Comparison of ENCODE assay signal across 1 cellular context in the genomic region with DNA sequence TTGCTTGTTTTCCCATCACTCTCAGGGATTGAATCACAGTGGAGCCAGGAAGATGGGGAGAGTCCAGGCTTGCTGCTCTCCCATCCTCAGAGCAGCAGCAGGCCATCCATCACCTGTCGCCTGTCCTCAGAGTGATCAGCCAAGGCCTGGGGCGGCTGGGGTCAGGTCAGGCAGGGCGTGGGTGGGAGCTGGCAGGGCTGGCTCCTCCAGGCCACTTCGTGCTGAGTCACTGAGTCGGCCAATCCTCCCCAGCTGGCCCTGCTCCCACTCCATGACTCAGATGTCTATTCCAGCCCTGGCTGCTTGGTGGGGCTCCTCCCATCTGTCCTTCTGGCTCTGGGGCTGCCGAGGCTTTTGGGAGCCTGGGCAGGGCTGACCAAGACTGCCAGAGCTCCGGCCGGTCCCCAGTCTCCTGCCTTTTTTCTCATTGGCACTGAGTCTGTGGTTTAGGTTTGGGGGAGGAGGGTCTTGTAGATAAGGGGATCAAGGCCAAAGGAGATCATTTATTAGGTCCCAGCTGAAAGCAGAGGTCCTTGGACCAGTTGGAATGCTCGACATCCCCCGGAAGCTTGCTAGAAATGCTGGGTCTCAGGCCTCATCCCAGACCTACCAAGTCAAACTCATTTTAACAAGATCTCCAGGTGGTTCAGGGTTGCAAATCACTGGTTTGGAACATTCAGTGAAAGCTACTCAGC.
TF ChIP-seq lines count a peak whose summit lies in the region.

No MANE protein-coding gene starts in this region.

TF ChIP-seq in K562, 482 proteins besides CTCF, POLR2A, EP300 and RAD21 (continued from another document and continues in another):
- TF ChIP-seq, protein P1, sequence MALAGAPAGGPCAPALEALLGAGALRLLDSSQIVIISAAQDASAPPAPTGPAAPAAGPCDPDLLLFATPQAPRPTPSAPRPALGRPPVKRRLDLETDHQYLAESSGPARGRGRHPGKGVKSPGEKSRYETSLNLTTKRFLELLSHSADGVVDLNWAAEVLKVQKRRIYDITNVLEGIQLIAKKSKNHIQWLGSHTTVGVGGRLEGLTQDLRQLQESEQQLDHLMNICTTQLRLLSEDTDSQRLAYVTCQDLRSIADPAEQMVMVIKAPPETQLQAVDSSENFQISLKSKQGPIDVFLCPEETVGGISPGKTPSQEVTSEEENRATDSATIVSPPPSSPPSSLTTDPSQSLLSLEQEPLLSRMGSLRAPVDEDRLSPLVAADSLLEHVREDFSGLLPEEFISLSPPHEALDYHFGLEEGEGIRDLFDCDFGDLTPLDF (CRISPR knock-in tag; IDR thresholded peaks at IDR 0.05): no peak
- TF ChIP-seq ZC3H4 (CRISPR knock-in tag; IDR thresholded peaks at IDR 0.05; ENCODE audit: borderline replicate concordance) (no peak), CREM (IDR thresholded peaks at IDR 0.05; ENCODE audit: low read depth) (peak; percentile 71), STAG1 (CRISPR knock-in tag; IDR thresholded peaks at IDR 0.05; ENCODE audit: borderline replicate concordance) (no peak), KDM2B (CRISPR knock-in tag; IDR thresholded peaks at IDR 0.05) (0 out of 2 replicates have a peak, but pooled peaks have one; percentile 49), ATF7 (IDR thresholded peaks at IDR 0.05) (peak; percentile 83), ETV1 (tag; conservative IDR thresholded peaks at IDR 0.05; ENCODE audit: low read depth) (peak; percentile 80), FOXM1 (IDR thresholded peaks at IDR 0.05; ENCODE audit: low read depth) (no peak; the same call in 1 of the 2 replicates), FOXM1 (CRISPR knock-in tag; IDR thresholded peaks at IDR 0.05; ENCODE audit: low read depth) (no peak), ZNF24 (IDR thresholded peaks at IDR 0.05) (peak; percentile 31; the same call in 1 of the 2 replicates), ARHGAP35 (IDR thresholded peaks at IDR 0.05; ENCODE audit: partially characterized antibody) (no peak), JUND (IDR thresholded peaks at IDR 0.05; ENCODE audit: borderline replicate concordance, low read depth, low read length) (peak; percentile 97), JUND (tag; IDR thresholded peaks at IDR 0.05; ENCODE audit: borderline replicate concordance, low read depth, low read length) (peak; percentile 93; the same call in 2 of the 3 replicates), EZH2 (IDR thresholded peaks at IDR 0.05; ENCODE audit: borderline replicate concordance, low read depth, low read length) (no peak), ZNF79 (CRISPR knock-in tag; IDR thresholded peaks at IDR 0.05; ENCODE audit: low read depth) (no peak; the same call in 1 of the 2 replicates), HSF4 (CRISPR knock-in tag; IDR thresholded peaks at IDR 0.05; ENCODE audit: borderline replicate concordance) (no peak), NCOA2 (IDR thresholded peaks at IDR 0.05; ENCODE audit: partially characterized antibody in 2 of 2) (no peak), POLR2AphosphoS2 (IDR thresholded peaks at IDR 0.05; ENCODE audit: low read length) (no peak), MEF2A (IDR thresholded peaks at IDR 0.05; ENCODE audit: control insufficient read depth, low read depth, low read length) (peak; percentile 75), ZNF696 (CRISPR knock-in tag; conservative IDR thresholded peaks at IDR 0.05) (no peak), COPS2 (conservative IDR thresholded peaks at IDR 0.05) (no peak), STAT5A (IDR thresholded peaks at IDR 0.05; ENCODE audit: borderline replicate concordance, low read length) (peak; percentile 32; the same call in 1 of the 2 replicates), SNRNP70 (optimal IDR thresholded peaks at IDR 0.05; ENCODE audit: low read depth, low read length) (no peak), ZNF224 (CRISPR knock-in tag; IDR thresholded peaks at IDR 0.05) (no peak), KDM1A (IDR thresholded peaks at IDR 0.05) (peak; percentile 90 to 92), NFYB (IDR thresholded peaks at IDR 0.05; ENCODE audit: extremely low read depth, insufficient read length) (no peak), NCOA6 (IDR thresholded peaks at IDR 0.05) (no peak), NFXL1 (CRISPR knock-in tag; IDR thresholded peaks at IDR 0.05) (no peak), ZNF589 (CRISPR knock-in tag; IDR thresholded peaks at IDR 0.05; ENCODE audit: low read depth) (no peak; the same call in 1 of the 2 replicates), ZNF324 (CRISPR knock-in tag; IDR thresholded peaks at IDR 0.05) (no peak), GATAD2A (IDR thresholded peaks at IDR 0.05) (peak; percentile 46; the same call in 1 of the 2 replicates), CBX8 (IDR thresholded peaks at IDR 0.05; ENCODE audit: borderline replicate concordance, extremely low read depth, low read depth, low read length, poor library complexity, severe bottlenecking) (no peak)
- TF ChIP-seq, protein P2, sequence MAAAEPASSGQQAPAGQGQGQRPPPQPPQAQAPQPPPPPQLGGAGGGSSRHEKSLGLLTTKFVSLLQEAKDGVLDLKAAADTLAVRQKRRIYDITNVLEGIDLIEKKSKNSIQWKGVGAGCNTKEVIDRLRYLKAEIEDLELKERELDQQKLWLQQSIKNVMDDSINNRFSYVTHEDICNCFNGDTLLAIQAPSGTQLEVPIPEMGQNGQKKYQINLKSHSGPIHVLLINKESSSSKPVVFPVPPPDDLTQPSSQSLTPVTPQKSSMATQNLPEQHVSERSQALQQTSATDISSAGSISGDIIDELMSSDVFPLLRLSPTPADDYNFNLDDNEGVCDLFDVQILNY (CRISPR knock-in tag; IDR thresholded peaks at IDR 0.05): no peak
- TF ChIP-seq, protein P3, sequence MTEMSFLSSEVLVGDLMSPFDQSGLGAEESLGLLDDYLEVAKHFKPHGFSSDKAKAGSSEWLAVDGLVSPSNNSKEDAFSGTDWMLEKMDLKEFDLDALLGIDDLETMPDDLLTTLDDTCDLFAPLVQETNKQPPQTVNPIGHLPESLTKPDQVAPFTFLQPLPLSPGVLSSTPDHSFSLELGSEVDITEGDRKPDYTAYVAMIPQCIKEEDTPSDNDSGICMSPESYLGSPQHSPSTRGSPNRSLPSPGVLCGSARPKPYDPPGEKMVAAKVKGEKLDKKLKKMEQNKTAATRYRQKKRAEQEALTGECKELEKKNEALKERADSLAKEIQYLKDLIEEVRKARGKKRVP (CRISPR knock-in tag; IDR thresholded peaks at IDR 0.05): 0 out of 2 replicates have a peak, but pooled peaks have one; percentile 5
- TF ChIP-seq, protein P4, sequence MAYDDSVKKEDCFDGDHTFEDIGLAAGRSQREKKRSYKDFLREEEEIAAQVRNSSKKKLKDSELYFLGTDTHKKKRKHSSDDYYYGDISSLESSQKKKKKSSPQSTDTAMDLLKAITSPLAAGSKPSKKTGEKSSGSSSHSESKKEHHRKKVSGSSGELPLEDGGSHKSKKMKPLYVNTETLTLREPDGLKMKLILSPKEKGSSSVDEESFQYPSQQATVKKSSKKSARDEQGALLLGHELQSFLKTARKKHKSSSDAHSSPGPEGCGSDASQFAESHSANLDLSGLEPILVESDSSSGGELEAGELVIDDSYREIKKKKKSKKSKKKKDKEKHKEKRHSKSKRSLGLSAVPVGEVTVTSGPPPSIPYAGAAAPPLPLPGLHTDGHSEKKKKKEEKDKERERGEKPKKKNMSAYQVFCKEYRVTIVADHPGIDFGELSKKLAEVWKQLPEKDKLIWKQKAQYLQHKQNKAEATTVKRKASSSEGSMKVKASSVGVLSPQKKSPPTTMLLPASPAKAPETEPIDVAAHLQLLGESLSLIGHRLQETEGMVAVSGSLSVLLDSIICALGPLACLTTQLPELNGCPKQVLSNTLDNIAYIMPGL (CRISPR knock-in tag; IDR thresholded peaks at IDR 0.05): no peak
- TF ChIP-seq, protein P5, sequence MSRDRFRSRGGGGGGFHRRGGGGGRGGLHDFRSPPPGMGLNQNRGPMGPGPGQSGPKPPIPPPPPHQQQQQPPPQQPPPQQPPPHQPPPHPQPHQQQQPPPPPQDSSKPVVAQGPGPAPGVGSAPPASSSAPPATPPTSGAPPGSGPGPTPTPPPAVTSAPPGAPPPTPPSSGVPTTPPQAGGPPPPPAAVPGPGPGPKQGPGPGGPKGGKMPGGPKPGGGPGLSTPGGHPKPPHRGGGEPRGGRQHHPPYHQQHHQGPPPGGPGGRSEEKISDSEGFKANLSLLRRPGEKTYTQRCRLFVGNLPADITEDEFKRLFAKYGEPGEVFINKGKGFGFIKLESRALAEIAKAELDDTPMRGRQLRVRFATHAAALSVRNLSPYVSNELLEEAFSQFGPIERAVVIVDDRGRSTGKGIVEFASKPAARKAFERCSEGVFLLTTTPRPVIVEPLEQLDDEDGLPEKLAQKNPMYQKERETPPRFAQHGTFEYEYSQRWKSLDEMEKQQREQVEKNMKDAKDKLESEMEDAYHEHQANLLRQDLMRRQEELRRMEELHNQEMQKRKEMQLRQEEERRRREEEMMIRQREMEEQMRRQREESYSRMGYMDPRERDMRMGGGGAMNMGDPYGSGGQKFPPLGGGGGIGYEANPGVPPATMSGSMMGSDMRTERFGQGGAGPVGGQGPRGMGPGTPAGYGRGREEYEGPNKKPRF (IDR thresholded peaks at IDR 0.05; ENCODE audit: low read depth, low read length): no peak
- TF ChIP-seq, protein P6, sequence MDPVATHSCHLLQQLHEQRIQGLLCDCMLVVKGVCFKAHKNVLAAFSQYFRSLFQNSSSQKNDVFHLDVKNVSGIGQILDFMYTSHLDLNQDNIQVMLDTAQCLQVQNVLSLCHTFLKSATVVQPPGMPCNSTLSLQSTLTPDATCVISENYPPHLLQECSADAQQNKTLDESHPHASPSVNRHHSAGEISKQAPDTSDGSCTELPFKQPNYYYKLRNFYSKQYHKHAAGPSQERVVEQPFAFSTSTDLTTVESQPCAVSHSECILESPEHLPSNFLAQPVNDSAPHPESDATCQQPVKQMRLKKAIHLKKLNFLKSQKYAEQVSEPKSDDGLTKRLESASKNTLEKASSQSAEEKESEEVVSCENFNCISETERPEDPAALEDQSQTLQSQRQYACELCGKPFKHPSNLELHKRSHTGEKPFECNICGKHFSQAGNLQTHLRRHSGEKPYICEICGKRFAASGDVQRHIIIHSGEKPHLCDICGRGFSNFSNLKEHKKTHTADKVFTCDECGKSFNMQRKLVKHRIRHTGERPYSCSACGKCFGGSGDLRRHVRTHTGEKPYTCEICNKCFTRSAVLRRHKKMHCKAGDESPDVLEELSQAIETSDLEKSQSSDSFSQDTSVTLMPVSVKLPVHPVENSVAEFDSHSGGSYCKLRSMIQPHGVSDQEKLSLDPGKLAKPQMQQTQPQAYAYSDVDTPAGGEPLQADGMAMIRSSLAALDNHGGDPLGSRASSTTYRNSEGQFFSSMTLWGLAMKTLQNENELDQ (CRISPR knock-in tag; IDR thresholded peaks at IDR 0.05; ENCODE audit: borderline replicate concordance): no peak
- TF ChIP-seq, protein P7, sequence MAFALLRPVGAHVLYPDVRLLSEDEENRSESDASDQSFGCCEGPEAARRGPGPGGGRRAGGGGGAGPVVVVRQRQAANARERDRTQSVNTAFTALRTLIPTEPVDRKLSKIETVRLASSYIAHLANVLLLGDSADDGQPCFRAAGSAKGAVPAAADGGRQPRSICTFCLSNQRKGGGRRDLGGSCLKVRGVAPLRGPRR (CRISPR knock-in tag; IDR thresholded peaks at IDR 0.05): peak; percentile 26; the same call in 1 of the 2 replicates
- TF ChIP-seq, protein P8, sequence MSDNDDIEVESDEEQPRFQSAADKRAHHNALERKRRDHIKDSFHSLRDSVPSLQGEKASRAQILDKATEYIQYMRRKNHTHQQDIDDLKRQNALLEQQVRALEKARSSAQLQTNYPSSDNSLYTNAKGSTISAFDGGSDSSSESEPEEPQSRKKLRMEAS (CRISPR knock-in tag; IDR thresholded peaks at IDR 0.05): peak; percentile 53; the same call in 1 of the 2 replicates
- TF ChIP-seq, protein P9, sequence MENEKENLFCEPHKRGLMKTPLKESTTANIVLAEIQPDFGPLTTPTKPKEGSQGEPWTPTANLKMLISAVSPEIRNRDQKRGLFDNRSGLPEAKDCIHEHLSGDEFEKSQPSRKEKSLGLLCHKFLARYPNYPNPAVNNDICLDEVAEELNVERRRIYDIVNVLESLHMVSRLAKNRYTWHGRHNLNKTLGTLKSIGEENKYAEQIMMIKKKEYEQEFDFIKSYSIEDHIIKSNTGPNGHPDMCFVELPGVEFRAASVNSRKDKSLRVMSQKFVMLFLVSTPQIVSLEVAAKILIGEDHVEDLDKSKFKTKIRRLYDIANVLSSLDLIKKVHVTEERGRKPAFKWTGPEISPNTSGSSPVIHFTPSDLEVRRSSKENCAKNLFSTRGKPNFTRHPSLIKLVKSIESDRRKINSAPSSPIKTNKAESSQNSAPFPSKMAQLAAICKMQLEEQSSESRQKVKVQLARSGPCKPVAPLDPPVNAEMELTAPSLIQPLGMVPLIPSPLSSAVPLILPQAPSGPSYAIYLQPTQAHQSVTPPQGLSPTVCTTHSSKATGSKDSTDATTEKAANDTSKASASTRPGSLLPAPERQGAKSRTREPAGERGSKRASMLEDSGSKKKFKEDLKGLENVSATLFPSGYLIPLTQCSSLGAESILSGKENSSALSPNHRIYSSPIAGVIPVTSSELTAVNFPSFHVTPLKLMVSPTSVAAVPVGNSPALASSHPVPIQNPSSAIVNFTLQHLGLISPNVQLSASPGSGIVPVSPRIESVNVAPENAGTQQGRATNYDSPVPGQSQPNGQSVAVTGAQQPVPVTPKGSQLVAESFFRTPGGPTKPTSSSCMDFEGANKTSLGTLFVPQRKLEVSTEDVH (IDR thresholded peaks at IDR 0.05; ENCODE audit: low read depth, partially characterized antibody): no peak
- TF ChIP-seq, protein P10, sequence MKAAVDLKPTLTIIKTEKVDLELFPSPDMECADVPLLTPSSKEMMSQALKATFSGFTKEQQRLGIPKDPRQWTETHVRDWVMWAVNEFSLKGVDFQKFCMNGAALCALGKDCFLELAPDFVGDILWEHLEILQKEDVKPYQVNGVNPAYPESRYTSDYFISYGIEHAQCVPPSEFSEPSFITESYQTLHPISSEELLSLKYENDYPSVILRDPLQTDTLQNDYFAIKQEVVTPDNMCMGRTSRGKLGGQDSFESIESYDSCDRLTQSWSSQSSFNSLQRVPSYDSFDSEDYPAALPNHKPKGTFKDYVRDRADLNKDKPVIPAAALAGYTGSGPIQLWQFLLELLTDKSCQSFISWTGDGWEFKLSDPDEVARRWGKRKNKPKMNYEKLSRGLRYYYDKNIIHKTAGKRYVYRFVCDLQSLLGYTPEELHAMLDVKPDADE (conservative IDR thresholded peaks at IDR 0.05; ENCODE audit: control insufficient read depth, low read depth, low read length): peak; percentile 79
